Comparison of ENCODE assay signal across 8 cellular contexts in genomic region chr6:28104392-28105250, GRCh38. TPM values are rescaled to one million over a fixed set of nuclear protein-coding genes. Genes with fewer than 3 reads are reported as not detected.
DNase-seq lines count a peak whose midpoint lies in the region; ATAC-seq and TF ChIP-seq lines count a peak whose summit lies in the region.

No MANE protein-coding gene starts in this region.

- H3K27me3 Mint-ChIP-seq in activated naive CD8-positive, alpha-beta T cell treated with anti-CD3 and anti-CD28 coated beads, Interleukin-2, amount 10 ng/mL, durations not matched to agents 7 days and 5 days, result peaks cover 15% of the 10 kb centered on the region

- POLR2A ChIA-PET in activated naive CD8-positive, alpha-beta T cell treated with anti-CD3 and anti-CD28 coated beads, Interleukin-2, amount 10 ng/mL, durations not matched to agents 7 days and 5 days (lab: Charles Lee), result interaction anchor here (0.6 to 2.3 kb wide), 12 partner anchors 13 to 297 kb away, joined by 3 to 16 read pairs (median 4); partner anchors contain the start of genes ZKSCAN3, ZKSCAN8, ZSCAN16 and ZSCAN26

- peak overlapping the region; percentile 87 for H3K4me2 ChIP-seq in trophoblast cell (ENCODE audit: low read length)

- peak overlapping the region; percentile 29 for H2BK5ac ChIP-seq in trophoblast cell (ENCODE audit: low read depth, low read length, poor library complexity)

- peak overlapping the region; percentile 88 for H3K4me3 Mint-ChIP-seq in activated naive CD8-positive, alpha-beta T cell treated with anti-CD3 and anti-CD28 coated beads, Interleukin-2, amount 10 ng/mL, durations not matched to agents 7 days and 5 days

- peak overlapping the region; percentile 53 for H3K4me3 ChIP-seq in HFF-Myc (replicated peaks; ENCODE audit: low read depth, low read length)
- H3K4me3 ChIP-seq in NB4 (ENCODE audit: low read depth, low read length), result peak overlapping the region; percentile 73
- peak overlapping the region; percentile 51 to 94 (median 79) for H3K4me3 ChIP-seq in heart left ventricle
- peak overlapping the region; percentile 82 for H3K4me3 ChIP-seq in trophoblast cell (ENCODE audit: low read depth, low read length)
- peak overlapping the region; percentile 72 to 91 (median 80) for H3K4me3 ChIP-seq in tibial nerve

- DNase-seq in GM10266 (ENCODE audit: extremely low spot score) (peak; percentile 90), HFF-Myc (ENCODE audit: extremely low read depth, low read depth) (peak; percentile 44), NB4 (ENCODE audit: low read depth) (peak; percentile 93), SKM-1 (lab: John Stamatoyannopoulos, UW; ENCODE audit: unreplicated experiment) (peak; percentile 87), heart left ventricle (peak; percentile 76 to 89 (median 80)), trophoblast cell (peak; percentile 71 to 75), tibial nerve (ENCODE audit: low spot score in 2 of 2) (peak; percentile 57 to 63)
- DNase-seq in activated naive CD8-positive, alpha-beta T cell treated with anti-CD3 and anti-CD28 coated beads, Interleukin-2, amount 10 ng/mL, durations not matched to agents 7 days and 5 days, result peak; percentile 86

- peak overlapping the region; percentile 79 for H2BK120ac ChIP-seq in trophoblast cell (ENCODE audit: insufficient read depth, low read length, poor library complexity)

- H4K8ac ChIP-seq in trophoblast cell (ENCODE audit: low read depth, low read length), result peak overlapping the region; percentile 99

- TF ChIP-seq EP300 in tibial nerve (IDR thresholded peaks at IDR 0.05), result peak in 1 of 2 donors; percentile 83

- H2AFZ ChIP-seq in trophoblast cell (ENCODE audit: insufficient read depth, low read length, poor library complexity), result peak overlapping the region; percentile 99

- peak overlapping the region; percentile 85 for H4K91ac ChIP-seq in trophoblast cell (ENCODE audit: low read depth, low read length)

- H3K27me3 ChIP-seq in heart left ventricle (no peaks in the 10 kb centered on the region), trophoblast cell (ENCODE audit: insufficient read depth, low read length) (no peaks in the 10 kb centered on the region), tibial nerve (peaks cover 0 to 5% of the 10 kb centered on the region in 2 donors)

- no peak overlapping the region for H2AK5ac ChIP-seq in trophoblast cell (ENCODE audit: low read length)

- peaks cover 10% of the 10 kb centered on the region for H3K4me1 Mint-ChIP-seq in activated naive CD8-positive, alpha-beta T cell treated with anti-CD3 and anti-CD28 coated beads, Interleukin-2, amount 10 ng/mL, durations not matched to agents 7 days and 5 days

- H3K36me3 ChIP-seq in heart left ventricle (no peaks in the 10 kb centered on the region), trophoblast cell (ENCODE audit: control insufficient read depth in 1 of 2, insufficient read depth in 2 of 2, low read length in 2 of 2) (no peaks in the 10 kb centered on the region), tibial nerve (no peaks in the 10 kb centered on the region)

- H3K79me1 ChIP-seq in trophoblast cell (ENCODE audit: low read length), result peaks cover 8% of the 10 kb centered on the region

- H3K9me3 ChIP-seq in heart left ventricle, result no peaks in the 10 kb centered on the region
- H3K9me3 ChIP-seq in trophoblast cell (ENCODE audit: insufficient read depth, low read depth, low read length), result no peaks in the 10 kb centered on the region
- no peaks in the 10 kb centered on the region for H3K9me3 ChIP-seq in tibial nerve

- H3K27ac ChIP-seq in heart left ventricle, result peak overlapping the region; percentile 26 to 89 (median 76)
- no peak overlapping the region for H3K27ac ChIP-seq in trophoblast cell (ENCODE audit: low read depth, low read length)
- H3K27ac ChIP-seq in tibial nerve, result peak overlapping the region; percentile 75 to 93 (median 86)

- H3K4ac ChIP-seq in trophoblast cell (ENCODE audit: low read depth, low read length), result peak overlapping the region; percentile 53

- peak; percentile 94 for TF ChIP-seq POLR2A in NB4 (IDR thresholded peaks at IDR 0.05; ENCODE audit: extremely low read depth, insufficient read length)
- peak in 1 of 2 donors; percentile 76 for TF ChIP-seq POLR2A in heart left ventricle (IDR thresholded peaks at IDR 0.05)
- TF ChIP-seq POLR2A in tibial nerve (IDR thresholded peaks at IDR 0.05), result peak; percentile 40 to 57

- peaks cover 9% of the 10 kb centered on the region for H3K9me3 Mint-ChIP-seq in activated naive CD8-positive, alpha-beta T cell treated with anti-CD3 and anti-CD28 coated beads, Interleukin-2, amount 10 ng/mL, durations not matched to agents 7 days and 5 days

- TF ChIP-seq CTCF in GM10266 (IDR thresholded peaks at IDR 0.05; ENCODE audit: control insufficient read depth, insufficient read depth, low read depth, missing control alignments) (peak; percentile 53), HFF-Myc (IDR thresholded peaks at IDR 0.05; ENCODE audit: low read depth, low read length, missing control alignments) (peak; percentile 36), NB4 (IDR thresholded peaks at IDR 0.05; ENCODE audit: low read depth, low read length) (peak; percentile 32), heart left ventricle (IDR thresholded peaks at IDR 0.05) (peak; percentile 23 to 72 (median 54)), tibial nerve (IDR thresholded peaks at IDR 0.05) (peak; percentile 75 to 87 (median 81))

- H3K18ac ChIP-seq in trophoblast cell (ENCODE audit: low read length), result peak overlapping the region; percentile 95

- peaks cover 2% of the 10 kb centered on the region for H3K79me2 ChIP-seq in trophoblast cell (ENCODE audit: control insufficient read depth, insufficient read depth, low read length, poor library complexity)

- intact Hi-C loops in heart left ventricle (cut with DNase I), result loop anchor here in 2 of 10 donors (1.0 to 2.0 kb wide), 2 partner anchors 24 kb away; partner anchors contain the start of gene ZNF165 (in 2 of the 2)

- H3K14ac ChIP-seq in trophoblast cell (ENCODE audit: low read length), result peak overlapping the region; percentile 88

- WGBS in heart left ventricle, 4 donors, result 1 to 3% (median 1%) methylated on average over 46 to 54 of the region's 54 CpGs
- WGBS in trophoblast cell (ENCODE audit: extremely low coverage, insufficient coverage, insufficient read length), result no CpG with 5 or more reads among the region's 54 CpGs
- 1 to 4% methylated on average over 20 to 51 of the region's 54 CpGs for WGBS in tibial nerve, 2 donors

- peak overlapping the region; percentile 82 for H3K27ac Mint-ChIP-seq in activated naive CD8-positive, alpha-beta T cell treated with anti-CD3 and anti-CD28 coated beads, Interleukin-2, amount 10 ng/mL, durations not matched to agents 7 days and 5 days

- peak overlapping the region; percentile 74 for H3K9ac ChIP-seq in trophoblast cell (ENCODE audit: low read length)

- H3K4me1 ChIP-seq in heart left ventricle (peaks cover 0 to 7% (median 5%) of the 10 kb centered on the region in 12 donors), trophoblast cell (ENCODE audit: control insufficient read depth in 1 of 2, insufficient read depth in 2 of 2, low read length in 2 of 2) (peaks cover 0 to 3% of the 10 kb centered on the region in 2 experiments), tibial nerve (peaks cover 0 to 10% (median 0%) of the 10 kb centered on the region in 4 donors)

- no peak overlapping the region for H2BK12ac ChIP-seq in trophoblast cell (ENCODE audit: low read length)

- H4K12ac ChIP-seq in trophoblast cell (ENCODE audit: low read depth, low read length), result peak overlapping the region; percentile 96

- peak; percentile 100 for ATAC-seq in activated naive CD8-positive, alpha-beta T cell treated with anti-CD3 and anti-CD28 coated beads, Interleukin-2, amount 10 ng/mL, durations not matched to agents 7 days and 5 days (ENCODE audit: low read depth)
- ATAC-seq in heart left ventricle, result peak; percentile 94 to 100 (median 100)

- no peak overlapping the region for H3K23ac ChIP-seq in trophoblast cell (ENCODE audit: low read length)

- H3K36me3 Mint-ChIP-seq in activated naive CD8-positive, alpha-beta T cell treated with anti-CD3 and anti-CD28 coated beads, Interleukin-2, amount 10 ng/mL, durations not matched to agents 7 days and 5 days, result peaks cover 6% of the 10 kb centered on the region

RNA-seq across cellular contexts. Expression of gene ZSCAN16, which starts 19.8 kb away (rescaled TPM):
- 1 to 10 TPM; 6.9 to 8.6 TPM for total RNA-seq in activated naive CD8-positive, alpha-beta T cell treated with anti-CD3 and anti-CD28 coated beads, Interleukin-2, amount 10 ng/mL, durations not matched to agents 7 days and 5 days
- total RNA-seq in heart left ventricle (1 to 10 TPM in 8 of 9 donors, under 1 TPM in 1; 0.48 to 2.9 (median 2.2) TPM), tibial nerve (1 to 10 TPM in 3 of 4 donors, under 1 TPM in 1; 0.78 to 9.9 (median 3.6) TPM)
- 1 to 10 TPM; 3.4 to 4.9 TPM for polyA plus RNA-seq in heart left ventricle
- polyA plus RNA-seq in trophoblast cell (2013), result 4.1 and 4.4 TPM in 2 replicates

RNA-seq across cellular contexts. Expression of gene ZNF165, which starts 24.3 kb away (rescaled TPM):
- total RNA-seq in activated naive CD8-positive, alpha-beta T cell treated with anti-CD3 and anti-CD28 coated beads, Interleukin-2, amount 10 ng/mL, durations not matched to agents 7 days and 5 days, result 1 to 10 TPM; 1.2 to 1.3 TPM
- under 1 TPM; 0.18 to 0.88 (median 0.45) TPM for total RNA-seq in heart left ventricle
- polyA plus RNA-seq in heart left ventricle, result under 1 TPM; 0.46 to 0.78 TPM
- 11.3 and 11.9 TPM in 2 replicates for polyA plus RNA-seq in trophoblast cell (2013)
- 1 to 10 TPM in 1 of 4 donors, under 1 TPM in 3; 0.30 to 2.2 (median 0.43) TPM for total RNA-seq in tibial nerve

RNA-seq across cellular contexts. Expression of gene ZKSCAN8, which starts 37.1 kb away (rescaled TPM):
- 10 to 100 TPM; 29.8 to 30.7 TPM for total RNA-seq in activated naive CD8-positive, alpha-beta T cell treated with anti-CD3 and anti-CD28 coated beads, Interleukin-2, amount 10 ng/mL, durations not matched to agents 7 days and 5 days
- 10 to 100 TPM; 10.6 to 17.7 (median 13.9) TPM for total RNA-seq in heart left ventricle
- 1 to 10 TPM; 3.8 to 4.1 TPM for polyA plus RNA-seq in heart left ventricle
- 12.9 and 13.1 TPM in 2 replicates for polyA plus RNA-seq in trophoblast cell (2013)
- total RNA-seq in tibial nerve, result 10 to 100 TPM; 19.8 to 38.4 (median 24.8) TPM
